ENCODE assay signal across 6 cellular contexts in genomic region chr1:1318131-1318652, GRCh38. TPM values are rescaled to one million over a fixed set of nuclear protein-coding genes. Genes with fewer than 3 reads are reported as not detected.
DNase-seq lines count a peak whose midpoint lies in the region; ATAC-seq lines count a peak whose summit lies in the region.

No MANE protein-coding gene starts in this region.

- peak; percentile 64 to 84 for ATAC-seq in left cardiac atrium

- intact Hi-C loops in left cardiac atrium (cut with DNase I): no loop called here

- DNase-seq in AG08396 (ENCODE audit: low spot score): peak; percentile 76
- DNase-seq in NCI-H69 (lab: John Stamatoyannopoulos, UW): peak; percentile 56
- peak; percentile 88 for DNase-seq in left cardiac atrium
- DNase-seq in NK-92 (lab: John Stamatoyannopoulos, UW; ENCODE audit: unreplicated experiment): no peak
- DNase-seq in cerebellar cortex (ENCODE audit: low spot score): no peak
- no peak for DNase-seq in stimulated activated naive CD4-positive, alpha-beta T cell (lab: John Stamatoyannopoulos, UW)

RNA-seq across cellular contexts. Expression of gene INTS11, which starts 6.3 kb away (rescaled TPM):
- total RNA-seq in left cardiac atrium: 10 to 100 TPM; 48.5 to 60.0 TPM

RNA-seq across cellular contexts. Expression of gene CPTP, which starts 6.4 kb away (rescaled TPM):
- total RNA-seq in left cardiac atrium: 10 to 100 TPM; 31.8 to 32.5 TPM

RNA-seq across cellular contexts. Expression of gene PUSL1, which starts 9.8 kb away (rescaled TPM):
- total RNA-seq in left cardiac atrium: 10 to 100 TPM; 11.4 to 12.2 TPM

RNA-seq across cellular contexts. Expression of gene ACAP3, which starts 10.5 kb away (rescaled TPM):
- 10 to 100 TPM; 36.2 to 46.7 TPM for total RNA-seq in left cardiac atrium

RNA-seq across cellular contexts. Expression of gene TAS1R3, which starts 12.9 kb away (rescaled TPM):
- total RNA-seq in left cardiac atrium: under 1 TPM; 0.44 to 0.65 TPM

Comparison
In these comparisons a context has a peak if more than half of its experiments do, and no peak if none do; other contexts are left out.
1. DNase-seq: peak in AG08396 (single experiment), NCI-H69 (single experiment) and left cardiac atrium (single experiment); none in NK-92 (single experiment), cerebellar cortex (single experiment) and stimulated activated naive CD4-positive, alpha-beta T cell (0 of 6).